Comparison of ENCODE assay signal across 11 cellular contexts in the genomic region with DNA sequence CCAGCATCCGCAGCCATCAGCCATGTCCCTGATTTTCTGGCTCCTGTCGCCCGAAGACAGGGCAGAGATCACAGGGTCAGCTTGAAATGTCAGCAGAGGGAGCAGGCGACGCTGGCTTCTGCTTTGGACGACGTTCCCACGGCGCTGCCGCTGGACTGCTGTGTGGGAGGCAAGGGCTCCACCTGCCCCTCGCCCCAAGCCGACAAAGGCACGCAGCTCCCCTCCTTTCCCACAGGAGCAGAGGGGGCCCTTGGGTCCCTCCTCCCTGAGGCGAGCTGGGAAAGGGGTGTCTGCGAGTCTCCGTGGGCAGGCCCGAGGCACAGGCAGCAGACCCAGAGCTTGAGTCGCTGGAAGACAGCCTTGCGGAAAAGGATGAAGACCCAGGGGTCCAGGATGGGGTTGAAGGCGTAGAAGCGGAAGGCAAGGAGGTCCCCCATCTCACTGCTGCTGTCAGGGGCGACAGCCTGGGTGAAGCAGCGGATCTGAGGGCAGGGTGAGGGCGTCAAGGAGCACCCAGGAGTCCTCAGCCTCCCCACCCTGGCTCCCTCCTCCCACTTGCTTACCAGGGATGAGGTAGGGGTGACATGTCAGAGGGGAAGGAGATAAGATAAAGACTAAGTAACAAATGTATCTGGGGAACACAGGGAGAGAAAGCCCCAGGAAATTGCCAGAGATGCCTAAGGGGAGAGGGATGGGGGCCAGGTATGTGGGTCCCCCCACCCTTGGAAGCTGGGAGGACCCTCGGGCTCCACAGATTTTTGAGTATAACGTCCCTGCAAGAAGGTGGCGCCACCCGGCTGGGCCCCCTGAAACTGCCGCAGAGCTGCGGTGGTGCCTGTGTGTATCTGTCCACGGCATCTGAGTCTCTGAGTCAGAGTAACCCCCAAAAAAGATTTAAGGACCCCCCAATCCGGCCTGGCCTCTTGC. TPM values are rescaled to one million over a fixed set of nuclear protein-coding genes. Genes with fewer than 3 reads are reported as not detected.
A peak's percentile ranks its signal among the peaks of the same experiment; 100 is the strongest.
DNase-seq lines count a peak whose midpoint lies in the region; ATAC-seq and TF ChIP-seq lines count a peak whose summit lies in the region.
"Had no signal": no experiment of that assay in that cellular context is flagged by ENCODE, and none has a peak within 500 bp of the region (broad histone marks: within the 10 kb centered on the region; RNA-seq: fewer than 3 reads in every experiment).

No MANE protein-coding gene starts in this region.

- no peaks in the 10 kb centered on the region for H3K27me3 ChIP-seq in breast epithelium
- H3K27me3 ChIP-seq in upper lobe of left lung = no peaks in the 10 kb centered on the region
- no peaks in the 10 kb centered on the region for H3K27me3 ChIP-seq in body of pancreas

- no peak for TF ChIP-seq EP300 in upper lobe of left lung (IDR thresholded peaks at IDR 0.05)

- no peaks in the 10 kb centered on the region for H3K9me3 Mint-ChIP-seq in MCF 10A (ENCODE audit: unreplicated experiment)
- no peaks in the 10 kb centered on the region for H3K9me3 Mint-ChIP-seq in mesothelial cell of epicardium

- peaks cover 21% of the 10 kb centered on the region for H3K4me1 Mint-ChIP-seq in MCF 10A (ENCODE audit: insufficient read depth, unreplicated experiment)
- peaks cover 43% of the 10 kb centered on the region for H3K4me1 Mint-ChIP-seq in mesothelial cell of epicardium

- TF ChIP-seq POLR2A in breast epithelium (IDR thresholded peaks at IDR 0.05) (no peak), upper lobe of left lung (IDR thresholded peaks at IDR 0.05) (no peak), body of pancreas (IDR thresholded peaks at IDR 0.05) (no peak)

- BruUV-seq in MCF 10A (replicated peaks; lab: Mats Ljungman, UMichigan) = no TSS peak

- no peak overlapping the region for H3K27ac Mint-ChIP-seq in MCF 10A (ENCODE audit: low read depth, unreplicated experiment)
- H3K27ac Mint-ChIP-seq in mesothelial cell of epicardium = peak overlapping the region; percentile 73

- WGBS in upper lobe of left lung, 2 donors = 74 to 80% methylated on average over 17 to 32 of the region's 32 CpGs
- WGBS in body of pancreas, 2 donors = 67 to 69% methylated on average over 20 to 32 of the region's 32 CpGs

- TF ChIP-seq CTCF in breast epithelium (IDR thresholded peaks at IDR 0.05) (no peak), MCF 10A (IDR thresholded peaks at IDR 0.05; ENCODE audit: unreplicated experiment) (no peak), mesothelial cell of epicardium (IDR thresholded peaks at IDR 0.05; ENCODE audit: unreplicated experiment) (peak; percentile 18), upper lobe of left lung (IDR thresholded peaks at IDR 0.05) (no peak), body of pancreas (IDR thresholded peaks at IDR 0.05) (no peak)

- POLR2A ChIA-PET in MCF 10A (lab: Yijun Ruan, JAX) = interaction anchor here (0.9 to 1.4 kb wide), 2 partner anchors 9 to 11 kb away, joined by 3 to 7 read pairs; no protein-coding TSS in a partner anchor

- DNase-seq in breast epithelium (ENCODE audit: low spot score in 2 of 2) (no peak), MCF 10A (ENCODE audit: unreplicated experiment) (no peak), caudate nucleus (lab: John Stamatoyannopoulos, UW) (no peak), mesothelial cell of epicardium (ENCODE audit: low spot score in 2 of 2, unreplicated experiment in 2 of 2) (no peak), upper lobe of left lung (no peak), SK-N-DZ (ENCODE audit: low spot score) (no peak), body of pancreas (no peak), MV-4-11 (lab: John Stamatoyannopoulos, UW) (no peak)

- H3K4me1 ChIP-seq in breast epithelium (peaks cover 11 to 14% of the 10 kb centered on the region in 2 donors), upper lobe of left lung (peaks cover 46 to 48% (median 48%) of the 10 kb centered on the region in 4 donors), body of pancreas (peaks cover 36% of the 10 kb centered on the region)

- CTCF ChIA-PET in MCF 10A (lab: Yijun Ruan, JAX) = interaction anchor here (1.4 to 1.9 kb wide), 2 partner anchors 10 to 40 kb away, joined by 4 to 12 read pairs; partner anchors contain the start of gene DACT3

- H3K4me3 ChIP-seq in breast epithelium (peak overlapping the region in 2 of 3 donors; percentile 7 to 41), upper lobe of left lung (peak overlapping the region in 3 of 4 donors; percentile 29 to 47 (median 34)), body of pancreas (no peak overlapping the region)

- H3K9me3 ChIP-seq in breast epithelium (no peaks in the 10 kb centered on the region), upper lobe of left lung (no peaks in the 10 kb centered on the region), body of pancreas (no peaks in the 10 kb centered on the region)

- H3K36me3 Mint-ChIP-seq in MCF 10A (ENCODE audit: insufficient read depth, unreplicated experiment) = no peaks in the 10 kb centered on the region
- H3K36me3 Mint-ChIP-seq in mesothelial cell of epicardium = no peaks in the 10 kb centered on the region

- intact Hi-C loops in breast epithelium (cut with DNase I; ENCODE audit: low total_unique reads) = no loop called here
- intact Hi-C loops in MCF 10A (cut with micrococcal nuclease) = no loop called here
- intact Hi-C loops in body of pancreas (cut with DNase I) = no loop called here

- H3K36me3 ChIP-seq in breast epithelium = no peaks in the 10 kb centered on the region
- no peaks in the 10 kb centered on the region for H3K36me3 ChIP-seq in upper lobe of left lung
- no peaks in the 10 kb centered on the region for H3K36me3 ChIP-seq in body of pancreas (replicated peaks in 1 of 2; ENCODE audit: insufficient read depth in 1 of 2, low read depth in 2 of 2)

- no peaks in the 10 kb centered on the region for H3K27me3 Mint-ChIP-seq in MCF 10A (ENCODE audit: insufficient read depth, unreplicated experiment)
- no peaks in the 10 kb centered on the region for H3K27me3 Mint-ChIP-seq in mesothelial cell of epicardium (ENCODE audit: low read depth)

- H3K4me3 Mint-ChIP-seq in MCF 10A (ENCODE audit: unreplicated experiment) (no peak overlapping the region), mesothelial cell of epicardium (peak overlapping the region; percentile 13)

- ATAC-seq in upper lobe of left lung (ENCODE audit: low FRiP score in 2 of 2) (no peak), body of pancreas (no peak)

- peak overlapping the region; percentile 48 to 68 for H3K27ac ChIP-seq in breast epithelium
- peak overlapping the region; percentile 30 for H3K27ac ChIP-seq in caudate nucleus (ENCODE audit: low read depth, low read length)
- peak overlapping the region; percentile 36 to 88 (median 80) for H3K27ac ChIP-seq in upper lobe of left lung
- peak overlapping the region in 1 of 4 donors; percentile 29 for H3K27ac ChIP-seq in body of pancreas
- H3K27ac ChIP-seq: C4-2B had no signal

RNA-seq across cellular contexts. Expression of gene PTGIR, which starts 3.4 kb away (rescaled TPM):
- total RNA-seq in breast epithelium (1 to 10 TPM in 2 of 3 donors, under 1 TPM in 1; 0.29 to 6.9 (median 1.3) TPM), MCF 10A (2022) (not detected in 2 replicates), mesothelial cell of epicardium (5.0 to 6.2 TPM (median 5.9 TPM) in 3 replicates), upper lobe of left lung (10 to 100 TPM in 3 of 6 donors, 1 to 10 TPM in 3; 6.4 to 26.0 (median 11.1) TPM), body of pancreas (1 to 10 TPM; 5.3 to 9.6 TPM)
- 0.15 and 0.72 TPM in 2 replicates for polyA plus RNA-seq in SK-N-DZ (2014; cell fraction: cytosol; rRNA removed)
- polyA plus RNA-seq in SK-N-DZ (2014; cell fraction: nucleus; rRNA removed) = 0.50 and 0.57 TPM in 2 replicates

RNA-seq across cellular contexts. Expression of gene GNG8, which starts 14.5 kb away (rescaled TPM):
- total RNA-seq in breast epithelium (not detected), MCF 10A (2022) (not detected in 2 replicates), mesothelial cell of epicardium (7.6 to 13.7 TPM (median 12.2 TPM) in 3 replicates), upper lobe of left lung (not detected), body of pancreas (not detected)
- not detected in 2 replicates for polyA plus RNA-seq in SK-N-DZ (2014; cell fraction: cytosol; rRNA removed)
- not detected in 2 replicates for polyA plus RNA-seq in SK-N-DZ (2014; cell fraction: nucleus; rRNA removed)
- total RNA-seq: posterior vena cava, temporal lobe had no signal

RNA-seq across cellular contexts. Expression of gene CALM3, which starts 20.3 kb away (rescaled TPM):
- total RNA-seq in breast epithelium (100 to 1,000 TPM in 1 of 3 donors, 10 to 100 TPM in 2; 85.9 to 129 (median 86.6) TPM), MCF 10A (2022) (103 and 120 TPM in 2 replicates), mesothelial cell of epicardium (231 to 233 TPM (median 231 TPM) in 3 replicates), upper lobe of left lung (100 to 1,000 TPM in 4 of 6 donors, 10 to 100 TPM in 2; 74.4 to 176 (median 123) TPM), body of pancreas (10 to 100 TPM; 70.5 to 79.6 TPM)
- 185 and 254 TPM in 2 replicates for polyA plus RNA-seq in SK-N-DZ (2014; cell fraction: cytosol; rRNA removed)
- polyA plus RNA-seq in SK-N-DZ (2014; cell fraction: nucleus; rRNA removed) = 86.7 and 103 TPM in 2 replicates

RNA-seq across cellular contexts. Expression of gene DACT3, which starts 39.5 kb away (rescaled TPM):
- 1 to 10 TPM in 2 of 3 donors, under 1 TPM in 1; 0.48 to 3.9 (median 1.9) TPM for total RNA-seq in breast epithelium
- total RNA-seq in MCF 10A (2022) = 0.09 TPM in 1 of 2 replicates, not detected in the other
- total RNA-seq in mesothelial cell of epicardium = 48.4 to 50.4 TPM (median 48.8 TPM) in 3 replicates
- 10 to 100 TPM in 2 of 6 donors, 1 to 10 TPM in 4; 1.8 to 12.0 (median 4.0) TPM for total RNA-seq in upper lobe of left lung
- polyA plus RNA-seq in SK-N-DZ (2014; cell fraction: cytosol; rRNA removed) = 3.1 and 6.6 TPM in 2 replicates
- polyA plus RNA-seq in SK-N-DZ (2014; cell fraction: nucleus; rRNA removed) = 3.2 and 5.7 TPM in 2 replicates
- total RNA-seq in body of pancreas = 1 to 10 TPM in 1 of 2 donors, under 1 TPM in 1; 0.99 to 4.4 TPM

Comparison
In these comparisons a context has a peak if more than half of its experiments do, and no peak if none do; other contexts are left out.
1. H3K4me3 ChIP-seq: peak in breast epithelium (2 of 3) and upper lobe of left lung (3 of 4); none in body of pancreas (0 of 2).